Comparison of ENCODE assay signal across 15 cellular contexts in genomic region chrX:153608821-153609220, GRCh38. TPM values are rescaled to one million over a fixed set of nuclear protein-coding genes. Genes with fewer than 3 reads are reported as not detected.
DNase-seq lines count a peak whose midpoint lies in the region; ATAC-seq and TF ChIP-seq lines count a peak whose summit lies in the region.
"Had no signal": no experiment of that assay in that cellular context is flagged by ENCODE, and none has a peak within 500 bp of the region (broad histone marks: within the 10 kb centered on the region; RNA-seq: fewer than 3 reads in every experiment).

No MANE protein-coding gene starts in this region.

- CTCF ChIA-PET in CD4-positive, alpha-beta T cell (lab: Charles Lee), result interaction anchor here (1.1 to 2.2 kb wide), 3 partner anchors 9 to 667 kb away, joined by 4 to 11 read pairs (median 4); partner anchors contain the start of gene CCNQ

- H3K27ac ChIP-seq in CD4-positive, alpha-beta T cell (ENCODE audit: low read depth, low read length), result no peak overlapping the region
- H3K27ac ChIP-seq in right cardiac atrium (ENCODE audit: low read length), result no peak overlapping the region
- no peak overlapping the region for H3K27ac ChIP-seq in WERI-Rb-1
- H3K27ac ChIP-seq: SJCRH30 had no signal

- no peaks in the 10 kb centered on the region for H3K27me3 Mint-ChIP-seq in CD4-positive, alpha-beta T cell
- no peaks in the 10 kb centered on the region for H3K27me3 Mint-ChIP-seq in stimulated activated memory B cell treated with anti-CD40 and anti-IgM and Interleukin-4, amounts not matched to agents 10 μg/mL and 1 μg/mL and 100 μg/mL, for 72 hours

- ATAC-seq in CD4-positive, alpha-beta T cell (ENCODE audit: poor library complexity), result no peak
- ATAC-seq in stimulated activated memory B cell treated with anti-CD40 and anti-IgM and Interleukin-4, amounts not matched to agents 10 μg/mL and 1 μg/mL and 100 μg/mL, for 72 hours, result no peak
- no peak for ATAC-seq in right cardiac atrium

- H3K36me3 ChIP-seq in WERI-Rb-1, result no peaks in the 10 kb centered on the region
- H3K36me3 ChIP-seq: SJCRH30 had no signal

- no peaks in the 10 kb centered on the region for H3K36me3 Mint-ChIP-seq in CD4-positive, alpha-beta T cell (ENCODE audit: low read depth)
- no peaks in the 10 kb centered on the region for H3K36me3 Mint-ChIP-seq in stimulated activated memory B cell treated with anti-CD40 and anti-IgM and Interleukin-4, amounts not matched to agents 10 μg/mL and 1 μg/mL and 100 μg/mL, for 72 hours

- H3K4me1 ChIP-seq in right cardiac atrium (ENCODE audit: control insufficient read depth, insufficient read depth, low read length), result no peaks in the 10 kb centered on the region
- H3K4me1 ChIP-seq: SJCRH30 had no signal

- 54% methylated on average over 4 of the region's 4 CpGs for WGBS in right cardiac atrium

- no peak for DNase-seq in CD4-positive, alpha-beta T cell
- peak; percentile 18 for DNase-seq in amniotic epithelial cell (ENCODE audit: low read depth)
- DNase-seq in fibroblast of peridontal ligament (ENCODE audit: extremely low read depth), result peak; percentile 42
- DNase-seq in right cardiac atrium, result no peak
- no peak for DNase-seq in WERI-Rb-1
- DNase-seq in stimulated activated CD4-positive, alpha-beta T cell treated with anti-CD3 and anti-CD28 coated beads, Interleukin-2, amount 100 ng/mL, for 24 hours, result no peak
- DNase-seq: Calu3, DMS53, KBM-7, NCI-H1436 treated with DMSO at 0.1 percent for 48 hours, NCI-H2029 treated with DMSO at 0.1 percent for 48 hours, NCI-H774, PC-3, SJCRH30 had no signal

- H3K9me3 ChIP-seq in CD4-positive, alpha-beta T cell (ENCODE audit: control insufficient read depth, low read length), result no peaks in the 10 kb centered on the region
- no peaks in the 10 kb centered on the region for H3K9me3 ChIP-seq in right cardiac atrium (ENCODE audit: control insufficient read depth, low read length)
- H3K9me3 ChIP-seq in WERI-Rb-1 (ENCODE audit: severe bottlenecking), result no peaks in the 10 kb centered on the region
- H3K9me3 ChIP-seq: SJCRH30 had no signal

- peaks cover 3% of the 10 kb centered on the region for H3K4me1 Mint-ChIP-seq in CD4-positive, alpha-beta T cell (ENCODE audit: low read depth)
- H3K4me1 Mint-ChIP-seq in stimulated activated memory B cell treated with anti-CD40 and anti-IgM and Interleukin-4, amounts not matched to agents 10 μg/mL and 1 μg/mL and 100 μg/mL, for 72 hours, result peaks cover 22% of the 10 kb centered on the region

- POLR2A ChIA-PET in CD4-positive, alpha-beta T cell (lab: Charles Lee), result interaction anchor here (1.6 kb wide), 1 partner anchor 38 kb away, joined by 6 read pairs; the partner anchor contains the start of gene DUSP9

- TF ChIP-seq CTCF in CD4-positive, alpha-beta T cell (IDR thresholded peaks at IDR 0.05), result no peak
- no peak for TF ChIP-seq CTCF in WERI-Rb-1 (IDR thresholded peaks at IDR 0.05; ENCODE audit: low read depth, low read length)

- H3K27ac Mint-ChIP-seq in CD4-positive, alpha-beta T cell, result no peak overlapping the region
- peak overlapping the region; percentile 40 for H3K27ac Mint-ChIP-seq in stimulated activated memory B cell treated with anti-CD40 and anti-IgM and Interleukin-4, amounts not matched to agents 10 μg/mL and 1 μg/mL and 100 μg/mL, for 72 hours

- H3K9me3 Mint-ChIP-seq in CD4-positive, alpha-beta T cell, result no peaks in the 10 kb centered on the region
- H3K9me3 Mint-ChIP-seq in stimulated activated memory B cell treated with anti-CD40 and anti-IgM and Interleukin-4, amounts not matched to agents 10 μg/mL and 1 μg/mL and 100 μg/mL, for 72 hours, result no peaks in the 10 kb centered on the region

- intact Hi-C loops in CD4-positive, alpha-beta T cell (cut with DNase I, micrococcal nuclease), result loop anchor here in 1 of 2 experiments (5.0 kb wide), 1 partner anchor 57 kb away; no protein-coding TSS in a partner anchor
- intact Hi-C loops in right cardiac atrium (cut with DNase I), result no loop called here

- H3K4me3 Mint-ChIP-seq in CD4-positive, alpha-beta T cell, result peak overlapping the region; percentile 83
- H3K4me3 Mint-ChIP-seq in stimulated activated memory B cell treated with anti-CD40 and anti-IgM and Interleukin-4, amounts not matched to agents 10 μg/mL and 1 μg/mL and 100 μg/mL, for 72 hours, result no peak overlapping the region

- H3K27me3 ChIP-seq in CD4-positive, alpha-beta T cell (ENCODE audit: control insufficient read depth, insufficient read depth, low read length), result no peaks in the 10 kb centered on the region
- no peaks in the 10 kb centered on the region for H3K27me3 ChIP-seq in right cardiac atrium (ENCODE audit: control insufficient read depth, insufficient read depth)
- no peaks in the 10 kb centered on the region for H3K27me3 ChIP-seq in WERI-Rb-1 (ENCODE audit: insufficient read depth, low read depth, severe bottlenecking)
- H3K27me3 ChIP-seq: SJCRH30 had no signal

- H3K4me3 ChIP-seq in right cardiac atrium (ENCODE audit: low read length) (no peak overlapping the region), WERI-Rb-1 (ENCODE audit: low read depth, low read length) (no peak overlapping the region)
- H3K4me3 ChIP-seq: SJCRH30 had no signal

RNA-seq across cellular contexts. Expression of gene CCNQ, which starts 9.9 kb away (rescaled TPM):
- total RNA-seq in CD4-positive, alpha-beta T cell, result 10 to 100 TPM; 13.9 to 14.1 TPM
- total RNA-seq in right cardiac atrium, result 10 to 100 TPM; 24.4 to 32.9 (median 30.6) TPM
- polyA plus RNA-seq in right cardiac atrium, result 55.0 TPM

RNA-seq across cellular contexts. Expression of gene DUSP9, which starts 38.2 kb away (rescaled TPM):
- total RNA-seq in CD4-positive, alpha-beta T cell, result not detected
- total RNA-seq in right cardiac atrium, result under 1 TPM in 1 of 4 donors, not detected in 3; 0.14 TPM
- polyA plus RNA-seq in right cardiac atrium, result not detected

Comparison
In these comparisons a context has a peak if more than half of its experiments do, and no peak if none do; other contexts are left out.
1. DNase-seq: peak in amniotic epithelial cell (single experiment) and fibroblast of peridontal ligament (single experiment); none in CD4-positive, alpha-beta T cell (0 of 10), right cardiac atrium (0 of 3), WERI-Rb-1 (single experiment) and stimulated activated CD4-positive, alpha-beta T cell treated with anti-CD3 and anti-CD28 coated beads, Interleukin-2, amount 100 ng/mL, for 24 hours (0 of 2).